ENCODE assay signal across 8 cellular contexts in the genomic region with DNA sequence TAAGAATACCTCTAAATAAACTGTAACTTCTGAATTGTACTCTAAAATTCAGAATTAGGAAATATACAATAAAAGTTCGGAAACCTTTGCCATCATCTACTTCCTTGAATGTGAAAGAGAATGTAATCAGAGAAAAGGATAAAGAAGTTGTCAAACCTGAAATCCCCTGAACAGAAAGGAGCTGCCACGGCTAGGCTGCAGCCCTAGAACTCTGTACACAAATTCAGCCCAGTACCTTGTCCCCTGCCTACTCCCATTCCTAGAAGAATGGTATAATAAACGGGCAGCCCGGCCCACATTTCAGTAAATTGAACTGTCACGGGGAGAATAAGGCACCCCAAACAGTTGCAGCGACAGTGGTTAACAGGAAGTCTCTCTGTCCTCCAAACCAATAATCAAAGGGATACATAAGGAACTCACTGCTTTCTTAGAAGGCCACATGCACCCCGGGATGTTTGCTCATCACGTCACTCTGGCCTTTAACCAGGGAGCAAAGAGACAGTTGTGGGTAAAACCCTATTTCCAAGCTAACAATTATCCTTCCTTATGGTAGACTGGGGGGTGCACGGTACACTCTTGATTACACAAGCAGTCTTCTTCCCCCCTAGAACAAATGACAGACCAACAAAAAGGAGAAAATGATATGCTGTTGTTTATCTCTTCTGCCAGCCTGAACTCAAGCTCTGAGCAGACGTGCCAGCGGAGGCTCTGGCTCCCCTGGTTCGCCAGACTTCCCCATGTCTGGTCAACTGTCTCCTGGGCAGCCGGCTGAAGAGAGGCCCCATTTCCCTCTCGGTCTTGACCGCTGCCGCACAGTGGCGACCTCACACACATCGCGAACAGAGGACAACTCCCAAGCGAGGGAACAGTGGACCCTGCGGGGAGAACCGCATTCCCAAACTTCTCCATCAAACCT. TPM values are rescaled to one million over a fixed set of nuclear protein-coding genes. Genes with fewer than 3 reads are reported as not detected.
DNase-seq lines count a peak whose midpoint lies in the region; ATAC-seq and TF ChIP-seq lines count a peak whose summit lies in the region.

No MANE protein-coding gene starts in this region.

- peak overlapping the region; percentile 93 for H3K4me3 Mint-ChIP-seq in Calu3 (ENCODE audit: low read depth, unreplicated experiment)
- H3K4me3 Mint-ChIP-seq in naive thymus-derived CD4-positive, alpha-beta T cell, result peak overlapping the region; percentile 91 to 98 (median 94)

- peak overlapping the region; percentile 89 to 95 for H3K4me3 ChIP-seq in foreskin fibroblast (ENCODE audit: low read depth in 1 of 2, low read length in 2 of 2)
- H3K4me3 ChIP-seq in naive thymus-derived CD4-positive, alpha-beta T cell (ENCODE audit: low read length), result peak overlapping the region; percentile 93
- peak overlapping the region; percentile 81 to 97 for H3K4me3 ChIP-seq in uterus

- peaks cover 60% of the 10 kb centered on the region for H3K36me3 Mint-ChIP-seq in Calu3 (ENCODE audit: insufficient read depth, unreplicated experiment)
- peaks cover 0 to 7% (median 0%) of the 10 kb centered on the region in 5 donors for H3K36me3 Mint-ChIP-seq in naive thymus-derived CD4-positive, alpha-beta T cell

- no peak for TF ChIP-seq POLR2A in uterus (IDR thresholded peaks at IDR 0.05)

- H3K9me3 Mint-ChIP-seq in Calu3 (ENCODE audit: low read depth, unreplicated experiment), result no peaks in the 10 kb centered on the region
- no peaks in the 10 kb centered on the region for H3K9me3 Mint-ChIP-seq in naive thymus-derived CD4-positive, alpha-beta T cell

- intact Hi-C loops in Calu3 (cut with micrococcal nuclease; ENCODE audit: unreplicated experiment), result loop anchor here (2.0 to 5.0 kb wide), 2 partner anchors 41 to 71 kb away; no protein-coding TSS in a partner anchor
- intact Hi-C loops in naive thymus-derived CD4-positive, alpha-beta T cell (cut with micrococcal nuclease), result loop anchor here in 1 of 2 donors (2.0 kb wide), 1 partner anchor 491 kb away; a partner anchor contains a TSS
- intact Hi-C loops in uterus (cut with DNase I; ENCODE audit: low total_unique reads), result no loop called here

- POLR2A ChIA-PET in naive thymus-derived CD4-positive, alpha-beta T cell (lab: Charles Lee), result interaction anchor here (0.6 to 3.8 kb wide), 16 partner anchors 9 to 491 kb away, joined by 3 to 14 read pairs (median 4); a partner anchor contains a TSS

- no peaks in the 10 kb centered on the region for H3K9me3 ChIP-seq in naive thymus-derived CD4-positive, alpha-beta T cell (ENCODE audit: control insufficient read depth in 2 of 3, low read length in 3 of 3)
- no peaks in the 10 kb centered on the region for H3K9me3 ChIP-seq in uterus

- peak; percentile 4 for ATAC-seq in GM21825 (IDR thresholded peaks at IDR 0.05; ENCODE audit: unreplicated experiment)
- ATAC-seq in naive thymus-derived CD4-positive, alpha-beta T cell, result no peak
- no peak for ATAC-seq in HG02678 (IDR thresholded peaks at IDR 0.05; ENCODE audit: unreplicated experiment)

- CTCF ChIA-PET in Calu3 (lab: Charles Lee), result interaction anchor here (0.6 to 1.9 kb wide), 4 partner anchors 31 to 1109 kb away, joined by 3 to 7 read pairs (median 4); no protein-coding TSS in a partner anchor
- CTCF ChIA-PET in naive thymus-derived CD4-positive, alpha-beta T cell (lab: Charles Lee), result interaction anchor here (0.6 to 2.0 kb wide), 5 partner anchors 17 to 88 kb away, joined by 3 to 7 read pairs (median 4); no protein-coding TSS in a partner anchor

- no peaks in the 10 kb centered on the region for H3K36me3 ChIP-seq in naive thymus-derived CD4-positive, alpha-beta T cell (ENCODE audit: control insufficient read depth in 2 of 3, insufficient read depth in 3 of 3, low read length in 3 of 3)
- H3K36me3 ChIP-seq in uterus, result no peaks in the 10 kb centered on the region

- peak; percentile 31 for DNase-seq in Calu3
- peak; percentile 46 for DNase-seq in NCI-H460 (ENCODE audit: extremely low read depth, low read depth)
- peak; percentile 23 for DNase-seq in activated effector memory CD4-positive, alpha-beta T cell treated with Interleukin-2 at 50 U/mL for 16 hours
- peak; percentile 24 to 74 for DNase-seq in foreskin fibroblast
- DNase-seq in naive thymus-derived CD4-positive, alpha-beta T cell, result peak in 8 of 9 donors; percentile 18 to 47 (median 34)
- DNase-seq in uterus, result peak in 1 of 2 donors; percentile 42

- TF ChIP-seq CTCF in Calu3 (IDR thresholded peaks at IDR 0.05; ENCODE audit: unreplicated experiment), result no peak
- no peak for TF ChIP-seq CTCF in foreskin fibroblast (IDR thresholded peaks at IDR 0.05; ENCODE audit: low read depth, low read length)
- TF ChIP-seq CTCF in uterus (IDR thresholded peaks at IDR 0.05), result no peak

- peaks cover 29% of the 10 kb centered on the region for H3K4me1 Mint-ChIP-seq in Calu3 (ENCODE audit: low read depth, unreplicated experiment)
- H3K4me1 Mint-ChIP-seq in naive thymus-derived CD4-positive, alpha-beta T cell, result peaks cover 26 to 59% (median 53%) of the 10 kb centered on the region in 7 donors

- H3K27ac ChIP-seq in naive thymus-derived CD4-positive, alpha-beta T cell (ENCODE audit: low read depth, low read length), result peak overlapping the region; percentile 89
- H3K27ac ChIP-seq in uterus, result peak overlapping the region; percentile 86 to 88

- no peaks in the 10 kb centered on the region for H3K27me3 Mint-ChIP-seq in Calu3 (ENCODE audit: unreplicated experiment)
- no peaks in the 10 kb centered on the region for H3K27me3 Mint-ChIP-seq in naive thymus-derived CD4-positive, alpha-beta T cell

- H3K27me3 ChIP-seq in naive thymus-derived CD4-positive, alpha-beta T cell (ENCODE audit: control insufficient read depth in 2 of 2, insufficient read depth in 2 of 2, low read length in 2 of 2), result no peaks in the 10 kb centered on the region
- no peaks in the 10 kb centered on the region for H3K27me3 ChIP-seq in uterus

- H3K27ac Mint-ChIP-seq in Calu3 (ENCODE audit: unreplicated experiment), result peak overlapping the region; percentile 90
- peak overlapping the region; percentile 78 to 97 (median 94) for H3K27ac Mint-ChIP-seq in naive thymus-derived CD4-positive, alpha-beta T cell

- peaks cover 18 to 32% of the 10 kb centered on the region in 2 donors for H3K4me1 ChIP-seq in naive thymus-derived CD4-positive, alpha-beta T cell (ENCODE audit: control insufficient read depth in 2 of 2, insufficient read depth in 2 of 2, low read length in 2 of 2)
- peaks cover 0 to 5% of the 10 kb centered on the region in 2 donors for H3K4me1 ChIP-seq in uterus

- BruUV-seq in Calu3 (replicated peaks; lab: Mats Ljungman, UMichigan), result TSS peak; percentile 65

RNA-seq across cellular contexts. Expression of a gene that starts 24.5 kb away (rescaled TPM):
- total RNA-seq in Calu3 (2022) (29.2 and 35.8 TPM in 2 replicates), uterus (10 to 100 TPM; 11.5 to 38.5 (median 14.6) TPM)
- 26.2 and 26.4 TPM in 2 replicates for total RNA-seq in NCI-H460 (2014; rRNA removed; shearing (Covaris generic))
- 10.9 and 25.0 TPM in 2 replicates for polyA plus RNA-seq in NCI-H460 (2014; cell fraction: nucleus; rRNA removed)
- total RNA-seq in naive thymus-derived CD4-positive, alpha-beta T cell, result 10 to 100 TPM; 45.0 to 74.7 (median 55.7) TPM
- polyA plus RNA-seq in naive thymus-derived CD4-positive, alpha-beta T cell, result 10 to 100 TPM; 36.4 to 47.1 TPM

RNA-seq across cellular contexts. Expression of a gene that starts 31.7 kb away (rescaled TPM):
- total RNA-seq in Calu3 (2022) (16.8 and 17.1 TPM in 2 replicates), uterus (10 to 100 TPM in 2 of 4 donors, 1 to 10 TPM in 1, under 1 TPM in 1; 0.29 to 17.4 (median 7.6) TPM)
- 9.9 and 10.6 TPM in 2 replicates for total RNA-seq in NCI-H460 (2014; rRNA removed; shearing (Covaris generic))
- polyA plus RNA-seq in NCI-H460 (2014; cell fraction: nucleus; rRNA removed), result 21.6 and 30.0 TPM in 2 replicates
- 10 to 100 TPM; 15.0 to 34.2 (median 25.4) TPM for total RNA-seq in naive thymus-derived CD4-positive, alpha-beta T cell
- 10 to 100 TPM in 1 of 2 donors, 1 to 10 TPM in 1; 7.0 to 17.6 TPM for polyA plus RNA-seq in naive thymus-derived CD4-positive, alpha-beta T cell

RNA-seq across cellular contexts. Expression of a gene that starts 33.4 kb away (rescaled TPM):
- total RNA-seq in Calu3 (2022), result not detected in 2 replicates
- total RNA-seq in NCI-H460 (2014; rRNA removed; shearing (Covaris generic)), result not detected in 2 replicates
- polyA plus RNA-seq in NCI-H460 (2014; cell fraction: nucleus; rRNA removed), result not detected in 2 replicates
- not detected for total RNA-seq in naive thymus-derived CD4-positive, alpha-beta T cell
- not detected for polyA plus RNA-seq in naive thymus-derived CD4-positive, alpha-beta T cell
- total RNA-seq in uterus, result not detected

RNA-seq across cellular contexts. Expression of a gene that starts 54.1 kb away (rescaled TPM):
- 30.0 and 33.1 TPM in 2 replicates for total RNA-seq in Calu3 (2022)
- 26.4 and 27.0 TPM in 2 replicates for total RNA-seq in NCI-H460 (2014; rRNA removed; shearing (Covaris generic))
- 62.9 and 72.9 TPM in 2 replicates for polyA plus RNA-seq in NCI-H460 (2014; cell fraction: nucleus; rRNA removed)
- 10 to 100 TPM in 4 of 5 experiments, 1 to 10 TPM in 1; 10.0 to 29.4 (median 21.8) TPM for total RNA-seq in naive thymus-derived CD4-positive, alpha-beta T cell
- polyA plus RNA-seq in naive thymus-derived CD4-positive, alpha-beta T cell, result 10 to 100 TPM in 1 of 2 donors, 1 to 10 TPM in 1; 6.1 to 10.7 TPM
- total RNA-seq in uterus, result 10 to 100 TPM in 3 of 4 donors, 1 to 10 TPM in 1; 3.6 to 30.0 (median 19.7) TPM

RNA-seq across cellular contexts. Expression of a gene that starts 59.6 kb away (rescaled TPM):
- not detected in 2 replicates for total RNA-seq in Calu3 (2022)
- total RNA-seq in NCI-H460 (2014; rRNA removed; shearing (Covaris generic)), result 0.02 TPM in 1 of 2 replicates, not detected in the other
- polyA plus RNA-seq in NCI-H460 (2014; cell fraction: nucleus; rRNA removed), result not detected in 2 replicates
- under 1 TPM; 0.10 to 0.62 (median 0.29) TPM for total RNA-seq in naive thymus-derived CD4-positive, alpha-beta T cell
- under 1 TPM; 0.10 to 0.22 TPM for polyA plus RNA-seq in naive thymus-derived CD4-positive, alpha-beta T cell
- under 1 TPM in 2 of 4 donors, not detected in 2; 0.21 to 0.55 TPM for total RNA-seq in uterus
